ENCODE assay signal across 11 cellular contexts in the genomic region with DNA sequence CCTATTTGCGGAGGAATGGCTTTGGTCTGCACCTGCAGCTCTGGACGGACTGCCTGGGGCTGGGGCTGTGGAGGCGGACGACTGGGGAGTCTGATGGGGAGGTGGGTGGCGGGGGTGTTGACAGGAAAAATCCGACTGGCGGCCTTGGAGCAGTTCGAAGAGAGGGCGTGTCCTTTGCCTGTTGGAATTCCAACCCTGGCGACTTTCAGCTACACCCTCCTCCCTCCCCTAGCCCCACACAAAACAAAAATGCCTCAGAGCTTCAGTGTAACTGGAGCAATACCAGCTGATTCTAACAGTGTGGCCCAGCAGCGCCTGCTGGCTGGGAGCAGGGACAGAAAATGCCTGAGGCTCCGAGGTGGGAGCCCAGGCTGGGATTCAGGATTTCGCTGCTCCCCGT.
DNase-seq lines count a peak whose midpoint lies in the region; ATAC-seq and TF ChIP-seq lines count a peak whose summit lies in the region.
"Had no signal": no experiment of that assay in that cellular context is flagged by ENCODE, and none has a peak within 500 bp of the region (broad histone marks: within the 10 kb centered on the region; RNA-seq: fewer than 3 reads in every experiment).

No MANE protein-coding gene starts in this region.

- H3K4me2 ChIP-seq in IMR-90 (ENCODE audit: low read depth, low read length) = peak overlapping the region; percentile 25; the same call in 1 of the 2 replicates
- H3K4me2 ChIP-seq: SK-N-SH had no signal

- 0 out of 2 replicates have a peak overlapping the region, but pooled peaks have one; percentile 3 for H3K4ac ChIP-seq in IMR-90 (ENCODE audit: low read depth, low read length)

- dilution Hi-C loops in IMR-90 (cut with HindIII; ENCODE audit: low sequenced_read_pairs, unreplicated experiment) = no loop called here

- no TSS peak for BruUV-seq in IMR-90 (replicated peaks; lab: Mats Ljungman, UMichigan)

- no peak overlapping the region for H4K5ac ChIP-seq in IMR-90 (ENCODE audit: low read depth, low read length)

- no peak overlapping the region for H2AK9ac ChIP-seq in IMR-90 (replicated peaks; ENCODE audit: low read depth, low read length, poor library complexity)

- in situ Hi-C loops in IMR-90 (cut with MboI; ENCODE audit: low sequenced_read_pairs) = no loop called here

- H4K20me1 ChIP-seq in IMR-90 (ENCODE audit: insufficient read depth, low read length) = peaks cover 51% of the 10 kb centered on the region

- TF ChIP-seq RAD21 in IMR-90 (IDR thresholded peaks at IDR 0.05; ENCODE audit: low read length) = no peak; the same call in 1 of the 2 replicates

- H2AK5ac ChIP-seq in IMR-90 (ENCODE audit: low read depth, low read length) = no peak overlapping the region

- H3K9ac ChIP-seq in IMR-90 (ENCODE audit: low read depth, low read length) = no peak overlapping the region
- H3K9ac ChIP-seq: SK-N-SH had no signal

- H2BK20ac ChIP-seq in IMR-90 (ENCODE audit: low read depth, low read length) = no peak overlapping the region

- H3K18ac ChIP-seq in IMR-90 (ENCODE audit: low read depth, low read length) = no peak overlapping the region

- ATAC-seq in IMR-90 (ENCODE audit: low read depth) (peak; percentile 89), lung (ENCODE audit: insufficient read depth, low FRiP score) (no peak), thoracic aorta (ENCODE audit: insufficient number of reproducible peaks, low FRiP score, low read depth) (peak; percentile 36), GM18519 (IDR thresholded peaks at IDR 0.05; ENCODE audit: low FRiP score, unreplicated experiment) (no peak)

- TF ChIP-seq CTCF in IMR-90 (conservative IDR thresholded peaks at IDR 0.05; ENCODE audit: low read depth, low read length) = no peak
- TF ChIP-seq CTCF in fibroblast of the aortic adventitia (IDR thresholded peaks at IDR 0.05; ENCODE audit: insufficient read depth, low read length) = peak; percentile 28
- no peak for TF ChIP-seq CTCF in lung (IDR thresholded peaks at IDR 0.05; ENCODE audit: control extremely low read depth, extremely low read depth)
- TF ChIP-seq CTCF in thoracic aorta (IDR thresholded peaks at IDR 0.05) = peak; percentile 47

- no peak overlapping the region for H2BK5ac ChIP-seq in IMR-90 (ENCODE audit: low read depth, low read length, poor library complexity, severe bottlenecking)

- H3K36me3 ChIP-seq in IMR-90 (ENCODE audit: control insufficient read depth, insufficient read depth, low read length) = peaks cover 17% of the 10 kb centered on the region
- H3K36me3 ChIP-seq in lung (ENCODE audit: control insufficient read depth in 2 of 2, insufficient read depth in 2 of 2, low read length in 2 of 2) = peaks cover 0 to 5% of the 10 kb centered on the region in 2 donors
- H3K36me3 ChIP-seq in thoracic aorta = no peaks in the 10 kb centered on the region

- H3K4me3 ChIP-seq in IMR-90 (ENCODE audit: insufficient read depth, low read depth, low read length) = no peak overlapping the region
- H3K4me3 ChIP-seq in fibroblast of the aortic adventitia (ENCODE audit: low read depth, low read length) = no peak overlapping the region
- no peak overlapping the region for H3K4me3 ChIP-seq in lung
- peak overlapping the region; percentile 30 for H3K4me3 ChIP-seq in thoracic aorta

- no peak overlapping the region for H4K8ac ChIP-seq in IMR-90 (ENCODE audit: low read depth in 2 of 2, low read length in 2 of 2)

- peaks cover 31 to 67% of the 10 kb centered on the region in 2 experiments for H3K79me1 ChIP-seq in IMR-90 (ENCODE audit: low read depth in 1 of 2, low read length in 2 of 2)

- no peak overlapping the region for H3K27ac ChIP-seq in IMR-90 (ENCODE audit: insufficient read depth, low read length)
- peak overlapping the region in 1 of 2 donors; percentile 55 for H3K27ac ChIP-seq in lung (ENCODE audit: low read depth in 1 of 2, low read length in 1 of 2)
- H3K27ac ChIP-seq in thoracic aorta = peak overlapping the region; percentile 25 to 42

- no CpG with 5 or more reads among the region's 14 CpGs for WGBS in IMR-90 (ENCODE audit: extremely low coverage in 2 of 2, insufficient read length in 1 of 2), 2 experiments
- WGBS in lung, 2 donors = 58 to 84% methylated on average over 14 of the region's 14 CpGs

- H3K14ac ChIP-seq in IMR-90 (replicated peaks; ENCODE audit: low read depth, low read length) = no peak overlapping the region

- peaks cover 17% of the 10 kb centered on the region for H3K4me1 ChIP-seq in IMR-90 (ENCODE audit: control insufficient read depth, insufficient read depth, low read length)
- peaks cover 0 to 9% of the 10 kb centered on the region in 2 donors for H3K4me1 ChIP-seq in lung (ENCODE audit: control insufficient read depth in 2 of 2, insufficient read depth in 2 of 2, low read length in 2 of 2)
- H3K4me1 ChIP-seq in thoracic aorta (ENCODE audit: control insufficient read depth in 1 of 2, low read depth in 2 of 2) = peaks cover 5 to 42% of the 10 kb centered on the region in 2 donors

- H3K9me1 ChIP-seq in IMR-90 (ENCODE audit: insufficient read depth, low read length) = peaks cover 29% of the 10 kb centered on the region

- TF ChIP-seq POLR2A in IMR-90 (IDR thresholded peaks at IDR 0.05; ENCODE audit: low read depth, low read length) = no peak

- H4K91ac ChIP-seq in IMR-90 (ENCODE audit: insufficient read depth, low read depth, low read length) = no peak overlapping the region

- POLR2A ChIA-PET in IMR-90 (lab: Charles Lee; ENCODE audit: unreplicated experiment) = no interaction called here

- H3K56ac ChIP-seq in IMR-90 (ENCODE audit: extremely low read depth, insufficient read depth, low read length) = no peak overlapping the region

- CTCF ChIA-PET in IMR-90 (lab: Yijun Ruan, JAX) = no interaction called here

- no peak overlapping the region for H2BK15ac ChIP-seq in IMR-90 (ENCODE audit: low read depth, low read length)

- no peak overlapping the region for H3K23ac ChIP-seq in IMR-90 (ENCODE audit: low read depth, low read length)

- H2BK120ac ChIP-seq in IMR-90 (ENCODE audit: low read depth, low read length) = no peak overlapping the region

- no peaks in the 10 kb centered on the region for H3K27me3 ChIP-seq in IMR-90 (ENCODE audit: control insufficient read depth, insufficient read depth, low read length)
- H3K27me3 ChIP-seq in lung (ENCODE audit: control insufficient read depth, insufficient read depth) = no peaks in the 10 kb centered on the region
- no peaks in the 10 kb centered on the region for H3K27me3 ChIP-seq in thoracic aorta (replicated peaks; ENCODE audit: insufficient read depth)

- H2AFZ ChIP-seq in IMR-90 (replicated peaks; ENCODE audit: low read length, poor library complexity) = no peak overlapping the region

- intact Hi-C loops in IMR-90 (cut with micrococcal nuclease) = no loop called here

- DNase-seq in IMR-90 (peak; percentile 14), fibroblast of the aortic adventitia (ENCODE audit: low read depth) (peak; percentile 51), lung (ENCODE audit: low spot score) (peak; percentile 35), thoracic aorta (ENCODE audit: low spot score) (no peak), NCI-H2171 treated with DMSO at 0.1 percent for 48 hours (lab: John Stamatoyannopoulos, UW) (no peak), NCI-H82 treated with DMSO at 0.1 percent for 48 hours (lab: John Stamatoyannopoulos, UW; ENCODE audit: unreplicated experiment) (no peak), cortex of kidney (lab: John Stamatoyannopoulos, UW) (no peak)
- DNase-seq: activated CD8-positive, alpha-beta memory T cell treated with anti-CD3 and anti-CD28 coated beads for 24 hours; DMS53; SK-N-SH had no signal

- H3K9me3 ChIP-seq in IMR-90 (ENCODE audit: control insufficient read depth, insufficient read depth, low read length) (no peaks in the 10 kb centered on the region), lung (ENCODE audit: control insufficient read depth in 2 of 2, insufficient read depth in 1 of 2, low read length in 1 of 2) (no peaks in the 10 kb centered on the region), thoracic aorta (no peaks in the 10 kb centered on the region)
- H3K9me3 ChIP-seq: SK-N-SH had no signal

TF ChIP-seq in IMR-90, 13 proteins besides CTCF, POLR2A, EP300 and RAD21:
- TF ChIP-seq MAZ (IDR thresholded peaks at IDR 0.05; ENCODE audit: borderline replicate concordance, low read depth, low read length) (no peak), CEBPB (IDR thresholded peaks at IDR 0.05; ENCODE audit: low read depth, low read length) (no peak), RCOR1 (IDR thresholded peaks at IDR 0.05; ENCODE audit: insufficient replicate concordance, low read length) (no peak), FOS (IDR thresholded peaks at IDR 0.05; ENCODE audit: low read depth, low read length) (no peak), USF2 (IDR thresholded peaks at IDR 0.05; ENCODE audit: low read depth, low read length) (no peak), RFX5 (IDR thresholded peaks at IDR 0.05; ENCODE audit: low read depth, low read length) (no peak), SMC3 (IDR thresholded peaks at IDR 0.05; ENCODE audit: low read depth, low read length) (no peak), ELK1 (IDR thresholded peaks at IDR 0.05; ENCODE audit: borderline replicate concordance, low read depth, low read length) (no peak), NFE2L2 (IDR thresholded peaks at IDR 0.05; ENCODE audit: low read depth, low read length) (no peak), MAFK (IDR thresholded peaks at IDR 0.05; ENCODE audit: low read depth, low read length) (no peak), BHLHE40 (IDR thresholded peaks at IDR 0.05; ENCODE audit: low read depth, low read length) (no peak), MXI1 (IDR thresholded peaks at IDR 0.05; ENCODE audit: borderline replicate concordance, low read depth, low read length) (no peak), CHD1 (IDR thresholded peaks at IDR 0.05; ENCODE audit: low read depth, low read length) (no peak)

Comparison
In these comparisons a context has a peak if more than half of its experiments do, and no peak if none do; other contexts are left out.
1. ATAC-seq: peak in IMR-90 (single experiment) and thoracic aorta (single experiment); none in lung (single experiment) and GM18519 (single experiment).
2. DNase-seq: peak in IMR-90 (single experiment), fibroblast of the aortic adventitia (single experiment) and lung (single experiment); none in thoracic aorta (single experiment), NCI-H2171 treated with DMSO at 0.1 percent for 48 hours (single experiment), NCI-H82 treated with DMSO at 0.1 percent for 48 hours (single experiment) and cortex of kidney (single experiment).
3. CTCF ChIP-seq: peak in fibroblast of the aortic adventitia (single experiment) and thoracic aorta (single experiment); none in IMR-90 (single experiment) and lung (single experiment).